In genomic region chr4:139763668-139764067, GRCh38 we compare ENCODE assay signal across 11 cellular contexts.
DNase-seq lines count a peak whose midpoint lies in the region; ATAC-seq and TF ChIP-seq lines count a peak whose summit lies in the region.
"Had no signal": no experiment of that assay in that cellular context is flagged by ENCODE, and none has a peak within 500 bp of the region (broad histone marks: within the 10 kb centered on the region; RNA-seq: fewer than 3 reads in every experiment).

No MANE protein-coding gene starts in this region.

- H3K36me3 Mint-ChIP-seq in activated T-cell treated with anti-CD3 and anti-CD28 coated beads, Interleukin-2, amount 50 U/mL, for 4 hours (ENCODE audit: insufficient read depth): no peaks in the 10 kb centered on the region

- no peak for TF ChIP-seq POLR2A in gastrocnemius medialis (IDR thresholded peaks at IDR 0.05)

- peaks cover 2% of the 10 kb centered on the region for H3K27me3 Mint-ChIP-seq in activated T-cell treated with anti-CD3 and anti-CD28 coated beads, Interleukin-2, amount 50 U/mL, for 4 hours (ENCODE audit: low read depth)

- H3K4me3 Mint-ChIP-seq in activated T-cell treated with anti-CD3 and anti-CD28 coated beads, Interleukin-2, amount 50 U/mL, for 4 hours: no peak overlapping the region
- H3K4me3 Mint-ChIP-seq: activated naive CD8-positive, alpha-beta T cell treated with anti-CD3 and anti-CD28 coated beads, Interleukin-2, amount 50 U/mL, for 24 hours had no signal

- H3K4me3 ChIP-seq in OCI-LY3 (ENCODE audit: low read length) (peak overlapping the region; percentile 14), left ventricle myocardium inferior (peak overlapping the region; percentile 55), gastrocnemius medialis (peak overlapping the region in 3 of 4 donors; percentile 3 to 31 (median 6))

- peak; percentile 69 for ATAC-seq in gastrocnemius medialis
- no peak for ATAC-seq in activated T-cell treated with anti-CD3 and anti-CD28 coated beads, Interleukin-2, amount 50 U/mL, for 4 hours
- no peak for ATAC-seq in GM19463 (IDR thresholded peaks at IDR 0.05; ENCODE audit: unreplicated experiment)
- ATAC-seq in HG03045 (IDR thresholded peaks at IDR 0.05; ENCODE audit: unreplicated experiment): no peak
- ATAC-seq: activated naive CD8-positive, alpha-beta T cell treated with anti-CD3 and anti-CD28 coated beads, Interleukin-2, amount 50 U/mL, for 24 hours; esophagus mucosa had no signal

- in situ Hi-C loops in gastrocnemius medialis (cut with MboI; ENCODE audit: low sequenced_read_pairs in 4 of 4): no loop called here

- H3K27me3 ChIP-seq in OCI-LY3 (ENCODE audit: low read depth, low read length): peaks cover 44% of the 10 kb centered on the region
- H3K27me3 ChIP-seq in left ventricle myocardium inferior (ENCODE audit: low read depth): no peaks in the 10 kb centered on the region
- H3K27me3 ChIP-seq in gastrocnemius medialis: no peaks in the 10 kb centered on the region

- TF ChIP-seq CTCF in OCI-LY3 (IDR thresholded peaks at IDR 0.05; ENCODE audit: low read depth, low read length): no peak
- no peak for TF ChIP-seq CTCF in left ventricle myocardium inferior (IDR thresholded peaks at IDR 0.05; ENCODE audit: borderline replicate concordance)
- no peak for TF ChIP-seq CTCF in gastrocnemius medialis (IDR thresholded peaks at IDR 0.05 in 4 of 5, conservative IDR thresholded peaks at IDR 0.05 in 1 of 5)

- H3K27ac ChIP-seq in OCI-LY3 (ENCODE audit: low read length) (peak overlapping the region; percentile 7; the same call in 1 of the 2 replicates), left ventricle myocardium inferior (replicated peaks) (peak overlapping the region; percentile 92), gastrocnemius medialis (peak overlapping the region; percentile 76 to 85 (median 82)), substantia nigra (ENCODE audit: low read depth, low read length, poor library complexity, severe bottlenecking) (no peak overlapping the region)

- no peaks in the 10 kb centered on the region for H3K9me3 Mint-ChIP-seq in activated T-cell treated with anti-CD3 and anti-CD28 coated beads, Interleukin-2, amount 50 U/mL, for 4 hours
- H3K9me3 Mint-ChIP-seq: activated naive CD8-positive, alpha-beta T cell treated with anti-CD3 and anti-CD28 coated beads, Interleukin-2, amount 50 U/mL, for 24 hours had no signal

- no peaks in the 10 kb centered on the region for H3K9me3 ChIP-seq in OCI-LY3 (ENCODE audit: insufficient read depth, low read length)
- no peaks in the 10 kb centered on the region for H3K9me3 ChIP-seq in left ventricle myocardium inferior (replicated peaks)
- H3K9me3 ChIP-seq in gastrocnemius medialis: no peaks in the 10 kb centered on the region

- H3K79me2 ChIP-seq in OCI-LY3 (ENCODE audit: low read length): no peaks in the 10 kb centered on the region

- DNase-seq in GM04504 (ENCODE audit: low read depth) (peak; percentile 6), left ventricle myocardium inferior (no peak), gastrocnemius medialis (peak in 1 of 2 donors; percentile 30), substantia nigra (lab: John Stamatoyannopoulos, UW) (no peak)
- no peak for DNase-seq in activated T-cell treated with anti-CD3 and anti-CD28 coated beads, Interleukin-2, amount 50 U/mL, for 4 hours
- DNase-seq: activated naive CD8-positive, alpha-beta T cell treated with anti-CD3 and anti-CD28 coated beads, Interleukin-2, amount 50 U/mL, for 24 hours; NK-92 treated with Interleukin-12 subunit alpha and Interleukin-12 subunit beta, amount 100 ng/mL, for 24 hours had no signal

- H3K4me2 ChIP-seq in OCI-LY3 (ENCODE audit: low read length): peak overlapping the region; percentile 69

- no peak overlapping the region for H2AFZ ChIP-seq in OCI-LY3 (ENCODE audit: low read depth, low read length)

- intact Hi-C loops in left ventricle myocardium inferior (cut with micrococcal nuclease) (no loop called here), gastrocnemius medialis (cut with DNase I; ENCODE audit: low total_unique reads) (loop anchor here (1.0 to 2.0 kb wide), 2 partner anchors 23 to 53 kb away; no protein-coding TSS in a partner anchor)

- no peak overlapping the region for H3K9ac ChIP-seq in OCI-LY3 (ENCODE audit: low read length)

- H3K36me3 ChIP-seq in OCI-LY3 (replicated peaks; ENCODE audit: low read depth, low read length) (no peaks in the 10 kb centered on the region), left ventricle myocardium inferior (no peaks in the 10 kb centered on the region), gastrocnemius medialis (no peaks in the 10 kb centered on the region)

- H3K4me1 ChIP-seq in OCI-LY3 (ENCODE audit: low read length): peaks cover 52% of the 10 kb centered on the region
- peaks cover 58% of the 10 kb centered on the region for H3K4me1 ChIP-seq in left ventricle myocardium inferior
- H3K4me1 ChIP-seq in gastrocnemius medialis: peaks cover 56 to 59% of the 10 kb centered on the region in 2 donors

- H4K20me1 ChIP-seq in OCI-LY3 (ENCODE audit: insufficient read depth, low read length): no peaks in the 10 kb centered on the region

- no peaks in the 10 kb centered on the region for H3K4me1 Mint-ChIP-seq in activated T-cell treated with anti-CD3 and anti-CD28 coated beads, Interleukin-2, amount 50 U/mL, for 4 hours (ENCODE audit: low read depth)

Comparison
In these comparisons a context has a peak if more than half of its experiments do, and no peak if none do; other contexts are left out.
1. ATAC-seq: peak in gastrocnemius medialis (2 of 2); none in activated T-cell treated with anti-CD3 and anti-CD28 coated beads, Interleukin-2, amount 50 U/mL, for 4 hours (0 of 2), GM19463 (single experiment) and HG03045 (single experiment).
2. Peak in every context shown above with its lines, with median percentiles within 50 percentile points of each other: H3K4me3 ChIP-seq.